In the genomic region with DNA sequence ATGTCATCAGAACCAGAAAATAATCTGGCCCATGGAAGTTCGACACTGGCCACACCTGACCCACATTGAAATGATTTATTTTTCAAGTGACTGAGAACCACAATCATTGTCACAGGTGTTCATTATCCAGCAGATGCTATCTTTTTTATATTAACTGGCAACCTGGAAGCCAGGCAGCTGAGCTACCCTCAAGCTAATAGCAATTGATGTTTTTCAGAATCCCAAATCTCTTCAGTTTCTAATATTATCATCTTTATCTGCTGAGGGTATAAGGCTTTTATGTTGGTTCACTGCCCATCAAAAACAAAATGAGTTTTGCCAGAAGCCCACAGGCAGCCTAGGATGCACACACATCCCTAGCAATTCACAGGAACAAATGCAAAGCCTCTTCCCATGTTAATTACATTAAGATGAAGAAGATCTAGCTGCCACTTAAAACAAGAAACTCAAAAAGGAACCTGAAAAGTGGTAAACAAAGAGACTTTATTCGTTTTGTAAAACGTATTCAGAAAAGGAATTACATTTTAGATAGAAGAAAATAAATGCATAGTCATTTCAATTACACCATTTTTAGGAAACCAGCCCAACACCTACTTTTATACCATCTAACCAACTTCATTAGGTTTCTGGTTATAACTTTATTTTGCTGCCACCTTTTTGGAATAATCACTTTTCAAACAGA, we compare ENCODE assay signal across 1 cellular context.
TF ChIP-seq lines count a peak whose summit lies in the region.

No MANE protein-coding gene starts in this region.

TF ChIP-seq in GM23338, 12 proteins besides CTCF, POLR2A, EP300 and RAD21 (continued from another document):
- TF ChIP-seq, protein P1, sequence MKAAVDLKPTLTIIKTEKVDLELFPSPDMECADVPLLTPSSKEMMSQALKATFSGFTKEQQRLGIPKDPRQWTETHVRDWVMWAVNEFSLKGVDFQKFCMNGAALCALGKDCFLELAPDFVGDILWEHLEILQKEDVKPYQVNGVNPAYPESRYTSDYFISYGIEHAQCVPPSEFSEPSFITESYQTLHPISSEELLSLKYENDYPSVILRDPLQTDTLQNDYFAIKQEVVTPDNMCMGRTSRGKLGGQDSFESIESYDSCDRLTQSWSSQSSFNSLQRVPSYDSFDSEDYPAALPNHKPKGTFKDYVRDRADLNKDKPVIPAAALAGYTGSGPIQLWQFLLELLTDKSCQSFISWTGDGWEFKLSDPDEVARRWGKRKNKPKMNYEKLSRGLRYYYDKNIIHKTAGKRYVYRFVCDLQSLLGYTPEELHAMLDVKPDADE (IDR thresholded peaks at IDR 0.05), result no peak
- TF ChIP-seq, protein P2, sequence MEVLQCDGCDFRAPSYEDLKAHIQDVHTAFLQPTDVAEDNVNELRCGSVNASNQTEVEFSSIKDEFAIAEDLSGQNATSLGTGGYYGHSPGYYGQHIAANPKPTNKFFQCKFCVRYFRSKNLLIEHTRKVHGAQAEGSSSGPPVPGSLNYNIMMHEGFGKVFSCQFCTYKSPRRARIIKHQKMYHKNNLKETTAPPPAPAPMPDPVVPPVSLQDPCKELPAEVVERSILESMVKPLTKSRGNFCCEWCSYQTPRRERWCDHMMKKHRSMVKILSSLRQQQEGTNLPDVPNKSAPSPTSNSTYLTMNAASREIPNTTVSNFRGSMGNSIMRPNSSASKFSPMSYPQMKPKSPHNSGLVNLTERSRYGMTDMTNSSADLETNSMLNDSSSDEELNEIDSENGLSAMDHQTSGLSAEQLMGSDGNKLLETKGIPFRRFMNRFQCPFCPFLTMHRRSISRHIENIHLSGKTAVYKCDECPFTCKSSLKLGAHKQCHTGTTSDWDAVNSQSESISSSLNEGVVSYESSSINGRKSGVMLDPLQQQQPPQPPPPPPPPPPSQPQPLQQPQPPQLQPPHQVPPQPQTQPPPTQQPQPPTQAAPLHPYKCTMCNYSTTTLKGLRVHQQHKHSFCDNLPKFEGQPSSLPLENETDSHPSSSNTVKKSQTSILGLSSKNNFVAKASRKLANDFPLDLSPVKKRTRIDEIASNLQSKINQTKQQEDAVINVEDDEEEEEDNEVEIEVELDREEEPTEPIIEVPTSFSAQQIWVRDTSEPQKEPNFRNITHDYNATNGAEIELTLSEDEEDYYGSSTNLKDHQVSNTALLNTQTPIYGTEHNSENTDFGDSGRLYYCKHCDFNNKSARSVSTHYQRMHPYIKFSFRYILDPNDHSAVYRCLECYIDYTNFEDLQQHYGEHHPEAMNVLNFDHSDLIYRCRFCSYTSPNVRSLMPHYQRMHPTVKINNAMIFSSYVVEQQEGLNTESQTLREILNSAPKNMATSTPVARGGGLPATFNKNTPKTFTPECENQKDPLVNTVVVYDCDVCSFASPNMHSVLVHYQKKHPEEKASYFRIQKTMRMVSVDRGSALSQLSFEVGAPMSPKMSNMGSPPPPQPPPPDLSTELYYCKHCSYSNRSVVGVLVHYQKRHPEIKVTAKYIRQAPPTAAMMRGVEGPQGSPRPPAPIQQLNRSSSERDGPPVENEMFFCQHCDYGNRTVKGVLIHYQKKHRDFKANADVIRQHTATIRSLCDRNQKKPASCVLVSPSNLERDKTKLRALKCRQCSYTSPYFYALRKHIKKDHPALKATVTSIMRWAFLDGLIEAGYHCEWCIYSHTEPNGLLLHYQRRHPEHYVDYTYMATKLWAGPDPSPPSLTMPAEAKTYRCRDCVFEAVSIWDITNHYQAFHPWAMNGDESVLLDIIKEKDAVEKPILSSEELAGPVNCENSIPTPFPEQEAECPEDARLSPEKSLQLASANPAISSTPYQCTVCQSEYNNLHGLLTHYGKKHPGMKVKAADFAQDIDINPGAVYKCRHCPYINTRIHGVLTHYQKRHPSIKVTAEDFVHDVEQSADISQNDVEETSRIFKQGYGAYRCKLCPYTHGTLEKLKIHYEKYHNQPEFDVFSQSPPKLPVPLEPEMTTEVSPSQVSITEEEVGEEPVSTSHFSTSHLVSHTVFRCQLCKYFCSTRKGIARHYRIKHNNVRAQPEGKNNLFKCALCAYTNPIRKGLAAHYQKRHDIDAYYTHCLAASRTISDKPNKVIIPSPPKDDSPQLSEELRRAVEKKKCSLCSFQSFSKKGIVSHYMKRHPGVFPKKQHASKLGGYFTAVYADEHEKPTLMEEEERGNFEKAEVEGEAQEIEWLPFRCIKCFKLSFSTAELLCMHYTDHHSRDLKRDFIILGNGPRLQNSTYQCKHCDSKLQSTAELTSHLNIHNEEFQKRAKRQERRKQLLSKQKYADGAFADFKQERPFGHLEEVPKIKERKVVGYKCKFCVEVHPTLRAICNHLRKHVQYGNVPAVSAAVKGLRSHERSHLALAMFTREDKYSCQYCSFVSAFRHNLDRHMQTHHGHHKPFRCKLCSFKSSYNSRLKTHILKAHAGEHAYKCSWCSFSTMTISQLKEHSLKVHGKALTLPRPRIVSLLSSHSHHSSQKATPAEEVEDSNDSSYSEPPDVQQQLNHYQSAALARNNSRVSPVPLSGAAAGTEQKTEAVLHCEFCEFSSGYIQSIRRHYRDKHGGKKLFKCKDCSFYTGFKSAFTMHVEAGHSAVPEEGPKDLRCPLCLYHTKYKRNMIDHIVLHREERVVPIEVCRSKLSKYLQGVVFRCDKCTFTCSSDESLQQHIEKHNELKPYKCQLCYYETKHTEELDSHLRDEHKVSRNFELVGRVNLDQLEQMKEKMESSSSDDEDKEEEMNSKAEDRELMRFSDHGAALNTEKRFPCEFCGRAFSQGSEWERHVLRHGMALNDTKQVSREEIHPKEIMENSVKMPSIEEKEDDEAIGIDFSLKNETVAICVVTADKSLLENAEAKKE (CRISPR knock-in tag; IDR thresholded peaks at IDR 0.05), result no peak
- no peak for TF ChIP-seq JUNB (IDR thresholded peaks at IDR 0.05; ENCODE audit: unreplicated experiment)
- TF ChIP-seq EZH2phosphoT487 (IDR thresholded peaks at IDR 0.05; ENCODE audit: unreplicated experiment), result no peak
- TF ChIP-seq CREB1 (CRISPR knock-in tag; IDR thresholded peaks at IDR 0.05; ENCODE audit: low read depth), result no peak
- no peak for TF ChIP-seq ZNF114 (CRISPR knock-in tag; IDR thresholded peaks at IDR 0.05)
- no peak for TF ChIP-seq EZH2 (IDR thresholded peaks at IDR 0.05; ENCODE audit: low read depth, unreplicated experiment)
- TF ChIP-seq NANOG (IDR thresholded peaks at IDR 0.05; ENCODE audit: borderline replicate concordance), result no peak
